ENCODE assay signal across 8 cellular contexts in the genomic region with DNA sequence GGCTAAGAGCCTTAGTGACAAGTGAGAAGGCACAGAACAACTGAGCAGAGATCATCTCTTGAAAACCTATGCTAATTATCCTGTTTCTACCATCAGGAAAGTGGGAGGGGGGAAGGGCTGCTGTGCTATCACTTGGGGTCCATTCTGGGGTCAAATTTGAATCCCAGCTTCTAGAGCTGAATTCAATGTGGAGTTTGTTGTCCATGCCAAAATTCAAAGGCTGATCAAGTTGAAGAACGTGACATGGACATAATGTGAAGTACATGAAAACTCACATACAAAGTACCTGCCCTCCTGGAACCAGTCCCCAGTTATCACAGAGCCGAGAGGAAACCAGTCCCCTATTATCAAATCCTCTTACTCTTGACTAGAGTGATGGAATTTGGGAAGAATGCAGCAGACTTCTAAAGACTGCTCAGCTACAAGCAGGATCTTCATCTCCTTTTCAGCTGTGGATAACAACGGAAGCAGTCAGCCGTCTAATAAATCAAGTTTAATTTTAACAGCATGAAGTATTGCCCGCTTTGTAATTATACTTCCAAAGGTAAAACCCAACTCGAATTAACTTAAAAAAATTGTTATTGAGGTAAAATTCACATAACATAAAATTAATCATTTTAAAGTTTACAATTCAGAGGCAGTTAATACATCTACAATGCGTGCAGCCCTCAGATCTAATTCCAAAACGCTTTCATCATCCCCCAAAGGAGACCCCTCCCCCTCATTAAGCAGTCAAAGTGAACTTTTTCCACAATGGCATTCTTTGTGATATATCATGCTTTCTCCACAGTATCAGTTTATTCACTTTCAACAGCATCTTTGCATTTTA.
A peak's percentile ranks its signal among the peaks of the same experiment; 100 is the strongest.
DNase-seq lines count a peak whose midpoint lies in the region; ATAC-seq and TF ChIP-seq lines count a peak whose summit lies in the region.

No MANE protein-coding gene starts in this region.

- TF ChIP-seq CTCF in NB4 (IDR thresholded peaks at IDR 0.05; ENCODE audit: low read depth, low read length) (no peak), natural killer cell (IDR thresholded peaks at IDR 0.05) (no peak)

- H3K36me3 Mint-ChIP-seq in natural killer cell, result no peaks in the 10 kb centered on the region

- DNase-seq in AG08395 (ENCODE audit: low spot score) (peak; percentile 45), NB4 (ENCODE audit: low read depth) (no peak), dermis blood vessel endothelial cell (peak; percentile 30), natural killer cell (no peak), NCI-H1436 (lab: John Stamatoyannopoulos, UW) (no peak)

- peak overlapping the region; percentile 0 for H3K4me3 ChIP-seq in NB4 (ENCODE audit: low read depth, low read length)

- ATAC-seq in natural killer cell (no peak), GM19395 (IDR thresholded peaks at IDR 0.05; ENCODE audit: unreplicated experiment) (no peak), GM21786 (IDR thresholded peaks at IDR 0.05; ENCODE audit: unreplicated experiment) (no peak), GM21717 (IDR thresholded peaks at IDR 0.05; ENCODE audit: unreplicated experiment) (no peak)

- H3K4me1 Mint-ChIP-seq in natural killer cell, result peaks cover 49 to 53% of the 10 kb centered on the region in 2 donors

- H3K27ac Mint-ChIP-seq in natural killer cell, result peak overlapping the region; percentile 66 to 67

- H3K27me3 Mint-ChIP-seq in natural killer cell (ENCODE audit: low read depth in 2 of 2), result no peaks in the 10 kb centered on the region

- no peak for TF ChIP-seq POLR2A in NB4 (IDR thresholded peaks at IDR 0.05; ENCODE audit: extremely low read depth, insufficient read length)

- intact Hi-C loops in natural killer cell (cut with micrococcal nuclease), result loop anchor here (5.0 to 10.0 kb wide), 2 partner anchors 36 to 99 kb away; no protein-coding TSS in a partner anchor

- H3K9me3 Mint-ChIP-seq in natural killer cell, result no peaks in the 10 kb centered on the region

- H3K4me3 Mint-ChIP-seq in natural killer cell, result peak overlapping the region; percentile 82

Comparison
In these comparisons a context has a peak if more than half of its experiments do, and no peak if none do; other contexts are left out.
1. DNase-seq: peak in AG08395 (single experiment) and dermis blood vessel endothelial cell (single experiment); none in NB4 (single experiment), natural killer cell (single experiment) and NCI-H1436 (single experiment).